ENCODE assay signal across 23 cellular contexts in the genomic region with DNA sequence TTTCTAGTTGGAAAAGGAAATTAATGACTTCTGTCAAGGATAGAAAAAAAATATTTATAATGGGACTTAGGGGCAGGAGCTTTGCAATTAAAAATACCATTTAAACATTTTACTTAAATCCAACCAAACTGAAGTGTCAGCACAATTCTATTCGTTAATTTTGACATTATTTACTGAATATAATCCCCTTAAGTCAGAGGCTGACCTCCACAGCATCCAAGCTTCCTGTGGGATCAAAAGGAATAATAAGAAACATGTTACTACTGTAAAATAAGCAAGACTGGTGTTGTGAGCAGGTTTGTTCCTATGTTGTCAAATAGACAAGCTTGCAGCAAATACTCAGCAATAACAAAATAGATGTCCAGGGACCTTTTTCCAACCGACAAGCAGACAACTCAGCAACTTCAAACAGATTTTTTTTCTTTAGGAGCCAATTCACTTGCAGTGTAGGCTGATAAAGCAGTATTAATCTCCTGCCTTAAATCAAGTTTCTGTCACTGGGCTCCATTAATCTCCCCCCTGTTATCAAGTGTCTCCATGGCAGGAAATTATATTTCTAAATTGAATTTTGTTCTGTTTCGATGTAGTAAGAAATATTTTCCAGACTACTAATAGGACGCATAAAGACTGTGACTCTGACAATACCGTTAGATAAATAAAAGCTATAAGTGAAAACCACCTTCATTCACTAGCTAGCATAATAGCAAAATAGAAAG.
"Had no signal": no experiment of that assay in that cellular context is flagged by ENCODE, and none has a peak within 500 bp of the region (broad histone marks: within the 10 kb centered on the region; RNA-seq: fewer than 3 reads in every experiment).

No MANE protein-coding gene starts in this region.

- H3K4me1 ChIP-seq: prostate gland, tibial nerve had no signal

- ATAC-seq: activated T-helper 17 cell treated with anti-CD3 and anti-CD28 coated beads, Interleukin-2, amount 50 U/mL, for 72 hours; effector memory CD8-positive, alpha-beta T cell; left colon; right cardiac atrium; stimulated activated naive CD8-positive, alpha-beta T cell treated with anti-CD3 and anti-CD28 coated beads, Interleukin-15, Interleukin-2, amounts not matched to agents 100 U/mL and 50 U/mL, for 24 hours had no signal

- H3K27me3 ChIP-seq: cardiac muscle cell, tibial nerve had no signal

- DNase-seq: activated B cell treated with CpG ODN at 0.5 μM for 24 hours; activated CD4-positive, alpha-beta memory T cell treated with anti-CD3 and anti-CD28 coated beads, Interleukin-2, amount 10 ng/mL, durations not matched to agents 7 days and 5 days; activated CD4-positive, alpha-beta T cell treated with anti-CD3 and anti-CD28 coated beads for 48 hours; activated naive CD4-positive, alpha-beta T cell; activated naive CD8-positive, alpha-beta T cell treated with anti-CD3 and anti-CD28 coated beads for 36 hours; activated T-cell treated with anti-CD3 and anti-CD28 coated beads, Interleukin-2, amount 50 U/mL, for 1 hour; amygdala; effector memory CD8-positive, alpha-beta T cell; foreskin melanocyte; hypothalamus; islet precursor cell; left colon; right cardiac atrium; stimulated activated naive CD8-positive, alpha-beta T cell treated with anti-CD3 and anti-CD28 coated beads, Interleukin-15, Interleukin-2, amounts not matched to agents 100 U/mL and 50 U/mL, for 24 hours; substantia nigra; T-helper 2 cell had no signal

- H3K27ac ChIP-seq: cardiac muscle cell, epithelial cell of prostate, prostate gland, skin epidermis, tibial nerve had no signal

- H3K9me3 ChIP-seq: prostate gland, tibial nerve had no signal

- H3K4me3 ChIP-seq: cardiac muscle cell, lung, prostate gland, skin epidermis, tibial nerve had no signal

- H3K36me3 ChIP-seq: cardiac muscle cell, prostate gland, tibial nerve had no signal
